In genomic region chr17:8332128-8332527, GRCh38 we compare ENCODE assay signal across 1 cellular context.
TF ChIP-seq lines count a peak whose summit lies in the region.

No MANE protein-coding gene starts in this region.

TF ChIP-seq in H1, 55 proteins besides CTCF, POLR2A, EP300 and RAD21:
- TF ChIP-seq, protein P1, sequence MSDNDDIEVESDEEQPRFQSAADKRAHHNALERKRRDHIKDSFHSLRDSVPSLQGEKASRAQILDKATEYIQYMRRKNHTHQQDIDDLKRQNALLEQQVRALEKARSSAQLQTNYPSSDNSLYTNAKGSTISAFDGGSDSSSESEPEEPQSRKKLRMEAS (IDR thresholded peaks at IDR 0.05) = no peak
- TF ChIP-seq, protein P2, sequence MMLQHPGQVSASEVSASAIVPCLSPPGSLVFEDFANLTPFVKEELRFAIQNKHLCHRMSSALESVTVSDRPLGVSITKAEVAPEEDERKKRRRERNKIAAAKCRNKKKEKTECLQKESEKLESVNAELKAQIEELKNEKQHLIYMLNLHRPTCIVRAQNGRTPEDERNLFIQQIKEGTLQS (IDR thresholded peaks at IDR 0.05; ENCODE audit: insufficient read depth, low read depth, low read length) = no peak
- TF ChIP-seq BCL11A (IDR thresholded peaks at IDR 0.05; ENCODE audit: low read depth in 2 of 2, low read length in 2 of 2) = no peak
- TF ChIP-seq TEAD4 (IDR thresholded peaks at IDR 0.05; ENCODE audit: low read depth, low read length) = no peak
- TF ChIP-seq NRF1 (IDR thresholded peaks at IDR 0.05; ENCODE audit: low read depth, low read length) = no peak
- TF ChIP-seq MAFK (IDR thresholded peaks at IDR 0.05; ENCODE audit: low read depth, low read length) = no peak
- no peak for TF ChIP-seq BACH1 (IDR thresholded peaks at IDR 0.05; ENCODE audit: low read length)
- TF ChIP-seq SRF (IDR thresholded peaks at IDR 0.05; ENCODE audit: low read depth, low read length) = no peak
- no peak for TF ChIP-seq JUN (IDR thresholded peaks at IDR 0.05; ENCODE audit: low read depth, low read length)
- no peak for TF ChIP-seq TAF7 (optimal IDR thresholded peaks at IDR 0.05; ENCODE audit: borderline replicate concordance, low read depth, low read length)
- TF ChIP-seq HDAC6 (IDR thresholded peaks at IDR 0.05; ENCODE audit: low read depth, low read length) = no peak
- TF ChIP-seq FOSL1 (IDR thresholded peaks at IDR 0.05; ENCODE audit: insufficient read depth, low read depth, low read length) = no peak
- TF ChIP-seq, protein P3, sequence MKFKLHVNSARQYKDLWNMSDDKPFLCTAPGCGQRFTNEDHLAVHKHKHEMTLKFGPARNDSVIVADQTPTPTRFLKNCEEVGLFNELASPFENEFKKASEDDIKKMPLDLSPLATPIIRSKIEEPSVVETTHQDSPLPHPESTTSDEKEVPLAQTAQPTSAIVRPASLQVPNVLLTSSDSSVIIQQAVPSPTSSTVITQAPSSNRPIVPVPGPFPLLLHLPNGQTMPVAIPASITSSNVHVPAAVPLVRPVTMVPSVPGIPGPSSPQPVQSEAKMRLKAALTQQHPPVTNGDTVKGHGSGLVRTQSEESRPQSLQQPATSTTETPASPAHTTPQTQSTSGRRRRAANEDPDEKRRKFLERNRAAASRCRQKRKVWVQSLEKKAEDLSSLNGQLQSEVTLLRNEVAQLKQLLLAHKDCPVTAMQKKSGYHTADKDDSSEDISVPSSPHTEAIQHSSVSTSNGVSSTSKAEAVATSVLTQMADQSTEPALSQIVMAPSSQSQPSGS (IDR thresholded peaks at IDR 0.05; ENCODE audit: low read length) = no peak
